Comparison of ENCODE assay signal across 8 cellular contexts in the genomic region with DNA sequence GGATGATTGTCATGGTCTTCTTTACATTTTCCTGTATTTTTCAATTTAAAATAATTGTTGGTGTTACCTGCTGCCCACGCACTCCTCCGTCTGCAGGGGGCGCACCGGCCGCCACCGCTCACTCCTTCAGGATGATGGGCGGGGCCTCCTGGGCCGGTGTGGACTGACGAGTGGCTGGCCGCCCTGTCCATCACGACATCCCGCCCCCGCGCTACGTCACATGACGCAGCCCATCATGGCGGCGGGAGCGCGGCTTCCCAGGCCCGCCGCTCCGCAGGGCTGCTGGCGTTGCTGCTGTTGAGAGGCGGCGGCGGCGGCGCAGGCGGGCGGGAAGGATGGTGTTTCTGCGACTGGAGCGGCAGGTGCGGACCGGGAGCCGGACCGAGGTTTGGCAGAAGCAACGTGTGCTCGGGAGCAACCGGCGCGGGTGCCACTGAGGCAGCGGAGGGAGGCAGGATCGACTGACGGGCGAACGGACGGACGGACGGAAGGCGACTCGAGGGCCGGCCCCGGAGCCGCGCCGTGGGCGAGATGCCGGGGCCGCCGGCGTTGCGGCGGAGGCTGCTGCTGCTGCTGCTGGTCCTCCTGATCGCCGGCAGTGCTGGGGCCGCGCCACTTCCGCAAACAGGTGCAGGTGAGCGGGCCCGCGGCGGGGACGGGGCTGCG. TPM values are rescaled to one million over a fixed set of nuclear protein-coding genes. Genes with fewer than 3 reads are reported as not detected.
DNase-seq lines count a peak whose midpoint lies in the region; ATAC-seq, FAIRE-seq and TF ChIP-seq lines count a peak whose summit lies in the region.

LMTK2 (plus strand) TSS at position 216 of the 666 bp plus-strand sequence; CDS start at position 532, 316 bp downstream.

- H4K20me1 ChIP-seq in DND-41 (ENCODE audit: insufficient read depth, low read length) (peaks cover 29% of the 10 kb centered on the region; the same call in 1 of the 2 replicates), KMS-11 (ENCODE audit: insufficient read depth) (no peaks in the 10 kb centered on the region)

- TF ChIP-seq CTCF in DND-41 (IDR thresholded peaks at IDR 0.05; ENCODE audit: borderline replicate concordance, extremely low read depth, low read length, poor library complexity, severe bottlenecking) (peak; percentile 92), KMS-11 (conservative IDR thresholded peaks at IDR 0.05; ENCODE audit: low read depth, low read length) (peak; percentile 83), esophagus squamous epithelium (IDR thresholded peaks at IDR 0.05) (peak; percentile 93 to 98 (median 96))

- H2AFZ ChIP-seq in DND-41 (ENCODE audit: low read depth, low read length) (peak within 1 kb of the TSS; percentile 93), KMS-11 (ENCODE audit: low read depth) (peak within 1 kb of the TSS; percentile 96)

- no peaks in the 10 kb centered on the region for H3K27me3 Mint-ChIP-seq in activated T-cell treated with anti-CD3 and anti-CD28 coated beads, Interleukin-2, amount 50 U/mL, for 72 hours (ENCODE audit: low read depth)
- peaks cover 8 to 44% (median 33%) of the 10 kb centered on the region in 3 donors for H3K27me3 Mint-ChIP-seq in naive B cell
- peaks cover 23% of the 10 kb centered on the region for H3K27me3 Mint-ChIP-seq in stimulated activated memory B cell treated with anti-CD40 and anti-IgM and Interleukin-4, amounts not matched to agents 10 μg/mL and 1 μg/mL and 100 μg/mL, for 72 hours

- H3K4me1 Mint-ChIP-seq in activated T-cell treated with anti-CD3 and anti-CD28 coated beads, Interleukin-2, amount 50 U/mL, for 72 hours (ENCODE audit: low read depth): peaks cover 29% of the 10 kb centered on the region
- peaks cover 17 to 24% (median 23%) of the 10 kb centered on the region in 3 donors for H3K4me1 Mint-ChIP-seq in naive B cell
- H3K4me1 Mint-ChIP-seq in stimulated activated memory B cell treated with anti-CD40 and anti-IgM and Interleukin-4, amounts not matched to agents 10 μg/mL and 1 μg/mL and 100 μg/mL, for 72 hours: peaks cover 26% of the 10 kb centered on the region

- H3K9me3 ChIP-seq in DND-41 (ENCODE audit: insufficient read depth, low read length, severe bottlenecking) (peaks cover 9% of the 10 kb centered on the region), esophagus squamous epithelium (peaks cover 0 to 8% (median 0%) of the 10 kb centered on the region in 3 donors)

- 0% methylated on average over 5 to 35 of the region's 75 CpGs for WGBS in esophagus squamous epithelium, 2 donors

- H3K79me2 ChIP-seq in DND-41 (ENCODE audit: insufficient read depth, low read length): peaks cover 51% of the 10 kb centered on the region
- H3K79me2 ChIP-seq in KMS-11 (ENCODE audit: insufficient read depth, low read depth): peaks cover 42% of the 10 kb centered on the region

- TF ChIP-seq POLR2A in esophagus squamous epithelium (IDR thresholded peaks at IDR 0.05): peak in 3 of 4 donors; percentile 90 to 94 (median 94)

- peak within 1 kb of the TSS; percentile 93 to 95 for H3K4me3 ChIP-seq in DND-41 (ENCODE audit: low read depth in 1 of 2, low read length in 2 of 2)
- no peak within 1 kb of the TSS for H3K4me3 ChIP-seq in KMS-11 (IDR thresholded peaks at IDR 0.05; ENCODE audit: insufficient read depth, low read depth, low read length)
- H3K4me3 ChIP-seq in esophagus squamous epithelium: peak within 1 kb of the TSS; percentile 84 to 100 (median 92)

- H3K36me3 Mint-ChIP-seq in activated T-cell treated with anti-CD3 and anti-CD28 coated beads, Interleukin-2, amount 50 U/mL, for 72 hours (ENCODE audit: insufficient read depth in 2 of 2): peaks cover 2 to 5% of the 10 kb centered on the region in 2 donors
- no peaks in the 10 kb centered on the region for H3K36me3 Mint-ChIP-seq in naive B cell
- H3K36me3 Mint-ChIP-seq in stimulated activated memory B cell treated with anti-CD40 and anti-IgM and Interleukin-4, amounts not matched to agents 10 μg/mL and 1 μg/mL and 100 μg/mL, for 72 hours: no peaks in the 10 kb centered on the region

- peak within 1 kb of the TSS; percentile 90 for H3K9ac ChIP-seq in DND-41 (ENCODE audit: low read depth, low read length)
- H3K9ac ChIP-seq in KMS-11: peak within 1 kb of the TSS; percentile 86

- H3K27me3 ChIP-seq in DND-41 (ENCODE audit: insufficient read depth, low read length, poor library complexity): no peaks in the 10 kb centered on the region
- H3K27me3 ChIP-seq in KMS-11 (ENCODE audit: insufficient read depth, low read depth): no peaks in the 10 kb centered on the region
- H3K27me3 ChIP-seq in esophagus squamous epithelium: no peaks in the 10 kb centered on the region

- peaks cover 0 to 2% of the 10 kb centered on the region in 2 donors for H3K9me3 Mint-ChIP-seq in activated T-cell treated with anti-CD3 and anti-CD28 coated beads, Interleukin-2, amount 50 U/mL, for 72 hours
- H3K9me3 Mint-ChIP-seq in naive B cell: peaks cover 2 to 7% (median 3%) of the 10 kb centered on the region in 7 donors
- H3K9me3 Mint-ChIP-seq in stimulated activated memory B cell treated with anti-CD40 and anti-IgM and Interleukin-4, amounts not matched to agents 10 μg/mL and 1 μg/mL and 100 μg/mL, for 72 hours: no peaks in the 10 kb centered on the region

- H3K4me2 ChIP-seq in DND-41 (ENCODE audit: insufficient read depth, low read length) (peak within 1 kb of the TSS; percentile 97), KMS-11 (peak within 1 kb of the TSS; percentile 96)

- peak; percentile 93 for DNase-seq in DND-41
- DNase-seq in RCC 7860 (ENCODE audit: low spot score): peak; percentile 83
- peak; percentile 96 to 99 for DNase-seq in activated T-cell treated with anti-CD3 and anti-CD28 coated beads, Interleukin-2, amount 50 U/mL, for 72 hours
- peak; percentile 56 for DNase-seq in esophagus squamous epithelium (lab: John Stamatoyannopoulos, UW)
- DNase-seq in naive B cell: peak; percentile 97

- intact Hi-C loops in esophagus squamous epithelium (cut with DNase I): loop anchor here (5.0 kb wide), 1 partner anchor 61 kb away; no protein-coding TSS in a partner anchor

- H3K27ac ChIP-seq in DND-41 (ENCODE audit: low read length) (peak within 1 kb of the TSS; percentile 78), KMS-11 (peak within 1 kb of the TSS; percentile 58), esophagus squamous epithelium (peak within 1 kb of the TSS; percentile 90 to 94 (median 93))

- H3K36me3 ChIP-seq in DND-41 (ENCODE audit: insufficient read depth, low read length): peaks cover 3% of the 10 kb centered on the region; the same call in 1 of the 2 replicates
- H3K36me3 ChIP-seq in KMS-11 (ENCODE audit: insufficient read depth): 0 out of 2 replicates have a peak, but pooled peaks cover 3% of the 10 kb centered on the region
- no peaks in the 10 kb centered on the region for H3K36me3 ChIP-seq in esophagus squamous epithelium

- FAIRE-seq in RCC 7860 (lab: Jason Lieb, UNC): peak; percentile 79

- H3K4me3 Mint-ChIP-seq in activated T-cell treated with anti-CD3 and anti-CD28 coated beads, Interleukin-2, amount 50 U/mL, for 72 hours: peak within 1 kb of the TSS; percentile 93 to 99
- H3K4me3 Mint-ChIP-seq in naive B cell: peak within 1 kb of the TSS; percentile 90 to 99 (median 97)
- H3K4me3 Mint-ChIP-seq in stimulated activated memory B cell treated with anti-CD40 and anti-IgM and Interleukin-4, amounts not matched to agents 10 μg/mL and 1 μg/mL and 100 μg/mL, for 72 hours: peak within 1 kb of the TSS; percentile 97

- peak within 1 kb of the TSS; percentile 87 for H3K27ac Mint-ChIP-seq in activated T-cell treated with anti-CD3 and anti-CD28 coated beads, Interleukin-2, amount 50 U/mL, for 72 hours
- H3K27ac Mint-ChIP-seq in naive B cell: peak within 1 kb of the TSS; percentile 24 to 97 (median 92)
- H3K27ac Mint-ChIP-seq in stimulated activated memory B cell treated with anti-CD40 and anti-IgM and Interleukin-4, amounts not matched to agents 10 μg/mL and 1 μg/mL and 100 μg/mL, for 72 hours: peak within 1 kb of the TSS; percentile 84

- peaks cover 27% of the 10 kb centered on the region for H3K4me1 ChIP-seq in DND-41 (ENCODE audit: insufficient read depth, low read length)
- H3K4me1 ChIP-seq in KMS-11 (ENCODE audit: low read depth, poor library complexity, severe bottlenecking): peaks cover 8% of the 10 kb centered on the region
- H3K4me1 ChIP-seq in esophagus squamous epithelium: peaks cover 0 to 43% (median 16%) of the 10 kb centered on the region in 3 donors

- ATAC-seq in DND-41 (ENCODE audit: insufficient read depth, low read depth) (peak; percentile 100), GM21723 (IDR thresholded peaks at IDR 0.05; ENCODE audit: unreplicated experiment) (peak; percentile 100), naive B cell (ENCODE audit: low read depth in 2 of 2) (peak; percentile 99)
- ATAC-seq in activated T-cell treated with anti-CD3 and anti-CD28 coated beads, Interleukin-2, amount 50 U/mL, for 72 hours (replicated peaks in 1 of 2): peak; percentile 98 to 99
- peak; percentile 100 for ATAC-seq in stimulated activated memory B cell treated with anti-CD40 and anti-IgM and Interleukin-4, amounts not matched to agents 10 μg/mL and 1 μg/mL and 100 μg/mL, for 72 hours

RNA-seq across cellular contexts. Expression of gene LMTK2, which starts in this region (rescaled TPM):
- total RNA-seq in activated T-cell treated with anti-CD3 and anti-CD28 coated beads, Interleukin-2, amount 50 U/mL, for 72 hours: 10 to 100 TPM; 14.4 to 16.2 TPM
- 10 to 100 TPM; 16.0 to 29.3 (median 20.3) TPM for total RNA-seq in esophagus squamous epithelium
- 1 to 10 TPM; 1.4 to 3.5 (median 2.0) TPM for polyA plus RNA-seq in naive B cell (ENCODE audit: low read depth in 6 of 6)
